Comparison of ENCODE assay signal across 2 cellular contexts in genomic region chr16:30005341-30006094, GRCh38.
TF ChIP-seq lines count a peak whose summit lies in the region.

No MANE protein-coding gene starts in this region.

TF ChIP-seq in GM12891, 5 proteins besides CTCF, POLR2A, EP300 and RAD21:
- TF ChIP-seq SPI1 (IDR thresholded peaks at IDR 0.05; ENCODE audit: low read depth, low read length) (no peak), POU2F2 (IDR thresholded peaks at IDR 0.05; ENCODE audit: low read depth, low read length) (no peak), POLR2AphosphoS5 (IDR thresholded peaks at IDR 0.05; ENCODE audit: low read depth, low read length) (no peak), TAF1 (IDR thresholded peaks at IDR 0.05; ENCODE audit: low read depth, low read length) (no peak), PAX5 (IDR thresholded peaks at IDR 0.05; ENCODE audit: insufficient read depth, low read length, severe bottlenecking) (no peak)
TF ChIP-seq in GM12891: peak in this region for 0.

TF ChIP-seq in GM12878, 131 proteins besides CTCF, POLR2A, EP300 and RAD21:
- peak; percentile 91 for TF ChIP-seq YY1 (IDR thresholded peaks at IDR 0.05; ENCODE audit: low read depth, low read length)
- no peak for TF ChIP-seq CHD1 (IDR thresholded peaks at IDR 0.05; ENCODE audit: low read depth, low read length)
- TF ChIP-seq PAX5 (IDR thresholded peaks at IDR 0.05; ENCODE audit: borderline replicate concordance, low read depth, low read length), result no peak
- TF ChIP-seq BHLHE40 (IDR thresholded peaks at IDR 0.05; ENCODE audit: borderline replicate concordance in 1 of 2, low read depth in 2 of 2, low read length in 1 of 2), result 0 out of 4 replicates have a peak, but pooled peaks of 1 of the 2 experiments have one; percentile 5
- TF ChIP-seq PKNOX1 (IDR thresholded peaks at IDR 0.05), result no peak
- 0 out of 2 replicates have a peak, but pooled peaks have one; percentile 31 for TF ChIP-seq SMARCA5 (IDR thresholded peaks at IDR 0.05)
- peak; percentile 70 for TF ChIP-seq SMC3 (IDR thresholded peaks at IDR 0.05; ENCODE audit: borderline replicate concordance, low read length)
TF ChIP-seq in GM12878: peak in this region for 4.
